8 cellular contexts compared by ENCODE assay signal in the genomic region with DNA sequence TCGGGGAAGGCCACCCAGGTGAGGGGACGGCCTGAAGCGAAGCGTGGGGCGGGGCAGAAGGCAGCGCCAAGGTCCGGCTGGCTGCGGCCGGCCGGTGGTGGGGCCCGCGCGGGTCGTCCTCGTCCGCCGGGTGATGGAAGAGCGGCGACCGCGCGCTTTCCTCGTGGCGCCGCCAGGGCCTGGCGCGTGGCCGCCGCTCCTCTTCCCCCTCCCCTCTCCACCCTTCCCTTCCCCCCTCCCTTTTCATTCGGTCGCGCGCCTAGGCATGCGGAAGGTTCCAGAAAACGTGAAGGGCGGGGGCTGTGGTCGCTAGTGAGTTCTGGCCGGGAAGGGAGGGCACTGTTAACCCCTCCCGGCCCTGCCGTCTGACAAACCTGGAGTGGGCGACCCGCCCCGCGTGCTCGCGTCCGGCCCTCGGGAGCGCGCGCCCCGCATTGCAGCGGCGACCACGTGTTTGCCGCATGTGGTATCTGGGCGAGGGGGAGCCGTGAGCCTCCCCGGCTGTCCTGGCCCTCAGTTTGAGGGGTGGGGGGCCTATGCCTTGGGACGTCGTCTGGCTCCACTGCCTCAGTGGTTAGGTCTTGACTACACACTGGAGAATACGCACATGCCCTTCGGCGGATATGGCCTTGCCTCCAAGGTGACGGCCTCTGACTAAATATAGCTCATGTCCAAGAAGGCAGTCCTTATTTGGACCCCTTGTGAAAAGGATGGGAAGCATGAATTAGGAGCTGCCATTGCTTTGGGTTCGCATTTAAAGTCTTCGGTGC. TPM values are rescaled to one million over a fixed set of nuclear protein-coding genes. Genes with fewer than 3 reads are reported as not detected.
DNase-seq lines count a peak whose midpoint lies in the region; ATAC-seq and TF ChIP-seq lines count a peak whose summit lies in the region.

No MANE protein-coding gene starts in this region.

- H3K27me3 Mint-ChIP-seq in activated T-helper 17 cell treated with anti-CD3 and anti-CD28 coated beads, Interleukin-2, amount 50 U/mL, for 72 hours = no peaks in the 10 kb centered on the region
- H3K27me3 Mint-ChIP-seq in nephron progenitor cell (ENCODE audit: low read depth, poor library complexity) = no peaks in the 10 kb centered on the region
- H3K27me3 Mint-ChIP-seq in stimulated activated naive CD8-positive, alpha-beta T cell treated with anti-CD3 and anti-CD28 coated beads, Interleukin-15, amount 100 ng/mL, for 72 hours = no peaks in the 10 kb centered on the region

- DNase-seq in ACHN (peak; percentile 54), OCI-M1 (lab: John Stamatoyannopoulos, UW) (peak; percentile 63), fibroblast of the aortic adventitia (ENCODE audit: low read depth) (peak; percentile 67), nephron progenitor cell (no peak)
- peak; percentile 70 to 82 for DNase-seq in stimulated activated naive CD8-positive, alpha-beta T cell treated with anti-CD3 and anti-CD28 coated beads, Interleukin-15, amount 100 ng/mL, for 72 hours

- H3K9me3 Mint-ChIP-seq in activated T-helper 17 cell treated with anti-CD3 and anti-CD28 coated beads, Interleukin-2, amount 50 U/mL, for 72 hours = no peaks in the 10 kb centered on the region
- no peaks in the 10 kb centered on the region for H3K9me3 Mint-ChIP-seq in nephron progenitor cell
- H3K9me3 Mint-ChIP-seq in stimulated activated naive CD8-positive, alpha-beta T cell treated with anti-CD3 and anti-CD28 coated beads, Interleukin-15, amount 100 ng/mL, for 72 hours = no peaks in the 10 kb centered on the region

- TF ChIP-seq CTCF in fibroblast of the aortic adventitia (IDR thresholded peaks at IDR 0.05; ENCODE audit: insufficient read depth, low read length) (no peak), nephron progenitor cell (IDR thresholded peaks at IDR 0.05) (no peak)

- H3K4me3 Mint-ChIP-seq in activated T-helper 17 cell treated with anti-CD3 and anti-CD28 coated beads, Interleukin-2, amount 50 U/mL, for 72 hours = peak overlapping the region; percentile 95
- peak overlapping the region; percentile 99 for H3K4me3 Mint-ChIP-seq in nephron progenitor cell
- peak overlapping the region; percentile 96 to 98 for H3K4me3 Mint-ChIP-seq in stimulated activated naive CD8-positive, alpha-beta T cell treated with anti-CD3 and anti-CD28 coated beads, Interleukin-15, amount 100 ng/mL, for 72 hours

- in situ Hi-C loops in ACHN (cut with HindIII; ENCODE audit: low pct_ligation_motif_present, low pct_unique_long_range_greater_than_20kb, low sequenced_read_pairs) = no loop called here

- peaks cover 41% of the 10 kb centered on the region for H3K4me1 Mint-ChIP-seq in activated T-helper 17 cell treated with anti-CD3 and anti-CD28 coated beads, Interleukin-2, amount 50 U/mL, for 72 hours
- peaks cover 71% of the 10 kb centered on the region for H3K4me1 Mint-ChIP-seq in nephron progenitor cell
- H3K4me1 Mint-ChIP-seq in stimulated activated naive CD8-positive, alpha-beta T cell treated with anti-CD3 and anti-CD28 coated beads, Interleukin-15, amount 100 ng/mL, for 72 hours = peaks cover 64% of the 10 kb centered on the region

- peaks cover 62% of the 10 kb centered on the region for H3K36me3 Mint-ChIP-seq in activated T-helper 17 cell treated with anti-CD3 and anti-CD28 coated beads, Interleukin-2, amount 50 U/mL, for 72 hours (ENCODE audit: low read depth)
- peaks cover 47% of the 10 kb centered on the region for H3K36me3 Mint-ChIP-seq in nephron progenitor cell (ENCODE audit: low read depth)

- ATAC-seq in GM18519 (IDR thresholded peaks at IDR 0.05; ENCODE audit: low FRiP score, unreplicated experiment) (peak; percentile 24), HG03095 (IDR thresholded peaks at IDR 0.05; ENCODE audit: unreplicated experiment) (peak; percentile 25)
- ATAC-seq in activated T-helper 17 cell treated with anti-CD3 and anti-CD28 coated beads, Interleukin-2, amount 50 U/mL, for 72 hours (replicated peaks) = peak; percentile 47
- ATAC-seq in stimulated activated naive CD8-positive, alpha-beta T cell treated with anti-CD3 and anti-CD28 coated beads, Interleukin-15, amount 100 ng/mL, for 72 hours = peak; percentile 62

- peak overlapping the region; percentile 96 for H3K27ac Mint-ChIP-seq in activated T-helper 17 cell treated with anti-CD3 and anti-CD28 coated beads, Interleukin-2, amount 50 U/mL, for 72 hours
- peak overlapping the region; percentile 98 for H3K27ac Mint-ChIP-seq in nephron progenitor cell
- H3K27ac Mint-ChIP-seq in stimulated activated naive CD8-positive, alpha-beta T cell treated with anti-CD3 and anti-CD28 coated beads, Interleukin-15, amount 100 ng/mL, for 72 hours = peak overlapping the region; percentile 99

- H3K4me3 ChIP-seq in fibroblast of the aortic adventitia (ENCODE audit: low read depth, low read length) = peak overlapping the region; percentile 97

RNA-seq across cellular contexts. Expression of gene MAT2A, which starts 0.6 kb away (rescaled TPM):
- 100 to 1,000 TPM; 214 to 308 TPM for total RNA-seq in activated T-helper 17 cell treated with anti-CD3 and anti-CD28 coated beads, Interleukin-2, amount 50 U/mL, for 72 hours
- 161 and 179 TPM in 2 replicates for total RNA-seq in fibroblast of the aortic adventitia (ENCODE audit: low replicate concordance)

RNA-seq across cellular contexts. Expression of gene GGCX, which starts 21.7 kb away (rescaled TPM):
- total RNA-seq in activated T-helper 17 cell treated with anti-CD3 and anti-CD28 coated beads, Interleukin-2, amount 50 U/mL, for 72 hours = 10 to 100 TPM; 21.3 to 21.7 TPM
- 26.7 and 43.3 TPM in 2 replicates for total RNA-seq in fibroblast of the aortic adventitia (ENCODE audit: low replicate concordance)

RNA-seq across cellular contexts. Expression of gene VAMP8, which starts 37.8 kb away (rescaled TPM):
- 100 to 1,000 TPM; 103 to 124 TPM for total RNA-seq in activated T-helper 17 cell treated with anti-CD3 and anti-CD28 coated beads, Interleukin-2, amount 50 U/mL, for 72 hours
- 0.54 and 1.7 TPM in 2 replicates for total RNA-seq in fibroblast of the aortic adventitia (ENCODE audit: low replicate concordance)

RNA-seq across cellular contexts. Expression of gene VAMP5, which starts 44.7 kb away (rescaled TPM):
- total RNA-seq in activated T-helper 17 cell treated with anti-CD3 and anti-CD28 coated beads, Interleukin-2, amount 50 U/mL, for 72 hours = 10 to 100 TPM; 36.8 to 51.2 TPM
- 33.8 and 56.2 TPM in 2 replicates for total RNA-seq in fibroblast of the aortic adventitia (ENCODE audit: low replicate concordance)

RNA-seq across cellular contexts. Expression of gene RNF181, which starts 56.0 kb away (rescaled TPM):
- total RNA-seq in activated T-helper 17 cell treated with anti-CD3 and anti-CD28 coated beads, Interleukin-2, amount 50 U/mL, for 72 hours = 100 to 1,000 TPM; 116 to 156 TPM
- total RNA-seq in fibroblast of the aortic adventitia (ENCODE audit: low replicate concordance) = 86.7 and 213 TPM in 2 replicates

Comparison
In these comparisons a context has a peak if more than half of its experiments do, and no peak if none do; other contexts are left out.
1. RNA of gene VAMP8, which starts 37.8 kb away (total RNA-seq): 103 to 124 TPM in activated T-helper 17 cell treated with anti-CD3 and anti-CD28 coated beads, Interleukin-2, amount 50 U/mL, for 72 hours; 0.54 to 1.7 TPM in fibroblast of the aortic adventitia; every median in the first group is over 10 times any median in the second.
2. Peak in every context shown above with its lines, with median percentiles within 50 percentile points of each other: ATAC-seq, H3K27ac Mint-ChIP-seq and H3K4me3 Mint-ChIP-seq.